Comparison of ENCODE assay signal across 28 cellular contexts in genomic region chr13:42490676-42491075, GRCh38.
"Had no signal": no experiment of that assay in that cellular context is flagged by ENCODE, and none has a peak within 500 bp of the region (broad histone marks: within the 10 kb centered on the region; RNA-seq: fewer than 3 reads in every experiment).

No MANE protein-coding gene starts in this region.

- DNase-seq: heart right ventricle; islet precursor cell; left cardiac atrium; left lung; lower lobe of right lung; mesendoderm; naive thymus-derived CD4-positive, alpha-beta T cell; pancreas; posterior cingulate gyrus; retina; right cardiac atrium; stimulated activated CD4-positive, alpha-beta T cell treated with anti-CD3 and anti-CD28 coated beads, Interleukin-12 subunit alpha, Interleukin-12 subunit beta, amount 100 ng/mL, for 4 hours; stimulated activated CD4-positive, alpha-beta T cell treated with anti-CD3 and anti-CD28 coated beads, Interleukin-15, amount 100 ng/mL, for 24 hours; stimulated activated CD4-positive, alpha-beta T cell treated with anti-CD3 and anti-CD28 coated beads, Interleukin-2, amount 100 ng/mL, for 24 hours; stimulated activated CD4-positive, alpha-beta T cell treated with anti-CD3 and anti-CD28 coated beads, Interleukin-4, amount 100 ng/mL, for 1 hour; stimulated activated naive CD4-positive, alpha-beta T cell; tibial artery; trophoblast cell; upper lobe of right lung had no signal

- H3K4me3 ChIP-seq: heart right ventricle, hepatocyte, left lung, lower lobe of right lung, pancreas, prostate gland, skin epidermis, suprapubic skin, thoracic aorta, tibial artery, upper lobe of right lung had no signal

- H3K27me3 Mint-ChIP-seq: stimulated activated naive CD8-positive, alpha-beta T cell treated with anti-CD3 and anti-CD28 coated beads, Interleukin-15, Interleukin-2, amounts not matched to agents 100 ng/mL and 50 ng/mL, for 24 hours had no signal

- H3K27ac ChIP-seq: heart right ventricle, hepatocyte, left lung, lower lobe of right lung, pancreas, prostate gland, skin epidermis, suprapubic skin, thoracic aorta, tibial artery, upper lobe of right lung had no signal

- H3K79me2 ChIP-seq: hepatocyte had no signal

- H2AFZ ChIP-seq: hepatocyte had no signal

- H3K4me3 Mint-ChIP-seq: mesothelial cell of epicardium; naive thymus-derived CD4-positive, alpha-beta T cell; natural killer cell treated with Interleukin-12 subunit alpha and Interleukin-12 subunit beta and Interleukin-15 and Interleukin-18, amount 100 ng/mL, for 72 hours; stimulated activated naive CD8-positive, alpha-beta T cell treated with anti-CD3 and anti-CD28 coated beads, Interleukin-15, Interleukin-2, amounts not matched to agents 100 ng/mL and 50 ng/mL, for 24 hours had no signal

- H3K36me3 Mint-ChIP-seq: mesothelial cell of epicardium; natural killer cell treated with Interleukin-12 subunit alpha and Interleukin-12 subunit beta and Interleukin-15 and Interleukin-18, amount 100 ng/mL, for 72 hours had no signal

- H3K4me2 ChIP-seq: hepatocyte had no signal

- H3K9me3 ChIP-seq: heart right ventricle, left lung, lower lobe of right lung, pancreas, prostate gland, suprapubic skin, thoracic aorta, tibial artery, upper lobe of right lung had no signal

- H3K4me1 ChIP-seq: left lung, lower lobe of right lung, prostate gland, upper lobe of right lung had no signal

- H3K27me3 ChIP-seq: hepatocyte, left lung, pancreas, suprapubic skin, tibial artery, upper lobe of right lung had no signal

- H3K36me3 ChIP-seq: heart right ventricle, left lung, lower lobe of right lung, pancreas, prostate gland, suprapubic skin, thoracic aorta, tibial artery, upper lobe of right lung had no signal

- ATAC-seq: heart right ventricle; left cardiac atrium; left lung; lower lobe of right lung; naive thymus-derived CD4-positive, alpha-beta T cell; natural killer cell treated with Interleukin-12 subunit alpha and Interleukin-12 subunit beta and Interleukin-15 and Interleukin-18, amount 100 ng/mL, for 72 hours; pancreas; right cardiac atrium; sciatic nerve; upper lobe of right lung had no signal

- H3K27ac Mint-ChIP-seq: mesothelial cell of epicardium; naive thymus-derived CD4-positive, alpha-beta T cell; natural killer cell treated with Interleukin-12 subunit alpha and Interleukin-12 subunit beta and Interleukin-15 and Interleukin-18, amount 100 ng/mL, for 72 hours; stimulated activated naive CD8-positive, alpha-beta T cell treated with anti-CD3 and anti-CD28 coated beads, Interleukin-15, Interleukin-2, amounts not matched to agents 100 ng/mL and 50 ng/mL, for 24 hours had no signal

- H3K9me3 Mint-ChIP-seq: mesothelial cell of epicardium; naive thymus-derived CD4-positive, alpha-beta T cell; natural killer cell treated with Interleukin-12 subunit alpha and Interleukin-12 subunit beta and Interleukin-15 and Interleukin-18, amount 100 ng/mL, for 72 hours had no signal
